In the genomic region with DNA sequence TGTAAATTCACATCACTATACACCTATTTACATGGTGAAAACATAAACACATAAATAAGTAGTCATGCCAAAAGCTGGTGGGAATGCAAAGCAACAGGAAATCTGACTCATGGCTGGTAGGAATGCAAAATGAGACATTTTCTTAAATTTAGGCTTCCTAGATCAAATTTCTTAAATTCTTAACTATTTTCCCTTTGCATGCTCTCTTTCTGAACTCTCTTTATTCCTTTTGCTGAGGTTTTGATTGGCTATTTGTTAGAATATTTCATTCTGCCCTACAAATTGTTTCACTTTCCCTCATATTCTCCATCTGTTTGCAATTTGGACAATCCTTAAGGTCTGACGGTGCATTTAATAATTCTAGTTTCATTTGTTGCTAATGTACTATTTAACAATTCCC, we compare ENCODE assay signal across 17 cellular contexts.
DNase-seq lines count a peak whose midpoint lies in the region; ATAC-seq, FAIRE-seq and TF ChIP-seq lines count a peak whose summit lies in the region.
"Had no signal": no experiment of that assay in that cellular context is flagged by ENCODE, and none has a peak within 500 bp of the region (broad histone marks: within the 10 kb centered on the region; RNA-seq: fewer than 3 reads in every experiment).

No MANE protein-coding gene starts in this region.

- H3K36me3 ChIP-seq in SJSA1 (no peaks in the 10 kb centered on the region), mesodermal cell (ENCODE audit: control insufficient read depth, insufficient read depth, low read length) (no peaks in the 10 kb centered on the region), right atrium auricular region (no peaks in the 10 kb centered on the region)
- H3K36me3 ChIP-seq: heart left ventricle had no signal

- H3K4me3 ChIP-seq in SJSA1 (no peak overlapping the region), mesodermal cell (ENCODE audit: extremely low read depth, insufficient read depth, low read length, poor library complexity, severe bottlenecking) (no peak overlapping the region), right atrium auricular region (no peak overlapping the region)
- H3K4me3 ChIP-seq: heart left ventricle, lung had no signal

- DNase-seq in AG20443 (ENCODE audit: low spot score) (peak; percentile 9), SJSA1 (ENCODE audit: low read depth in 1 of 2, low spot score in 2 of 2) (peak in 1 of 2 experiments; percentile 69), sciatic nerve (ENCODE audit: low spot score) (no peak), amygdala (lab: John Stamatoyannopoulos, UW) (no peak), right atrium auricular region (ENCODE audit: low spot score) (no peak)
- no peak for DNase-seq in NK-92 treated with Interleukin-12 subunit alpha and Interleukin-12 subunit beta, amount 100 ng/mL, for 24 hours (lab: John Stamatoyannopoulos, UW)
- DNase-seq: activated CD8-positive, alpha-beta memory T cell treated with anti-CD3 and anti-CD28 coated beads for 24 hours; COR-L47; heart left ventricle; naive thymus-derived CD8-positive, alpha-beta T cell; NCI-H187 treated with DMSO at 0.1 percent for 48 hours; NCI-H446 treated with DMSO at 0.1 percent for 48 hours; stimulated activated naive CD8-positive, alpha-beta T cell treated with anti-CD3 and anti-CD28 coated beads, Interleukin-15, amount 100 ng/mL, for 72 hours had no signal

- FAIRE-seq in endometrium (lab: Jason Lieb, UNC), result peak; percentile 31

- H3K9me3 ChIP-seq in SJSA1 (replicated peaks), result no peaks in the 10 kb centered on the region
- H3K9me3 ChIP-seq in mesodermal cell (ENCODE audit: control insufficient read depth, low read length), result no peaks in the 10 kb centered on the region
- H3K9me3 ChIP-seq in right atrium auricular region, result no peaks in the 10 kb centered on the region
- H3K9me3 ChIP-seq: heart left ventricle had no signal

- ATAC-seq in sciatic nerve, result no peak
- ATAC-seq: activated CD4-positive, CD25-positive, alpha-beta regulatory T cell treated with anti-CD3 and anti-CD28 coated beads, Interleukin-2, amount 50 U/mL, for 24 hours; heart left ventricle; naive thymus-derived CD8-positive, alpha-beta T cell; stimulated activated naive CD8-positive, alpha-beta T cell treated with anti-CD3 and anti-CD28 coated beads, Interleukin-15, amount 100 ng/mL, for 72 hours had no signal

- no CpG with 5 or more reads among the region's 1 CpG for WGBS in mesodermal cell (ENCODE audit: insufficient coverage in 2 of 2), 2 experiments

- intact Hi-C loops in sciatic nerve (cut with DNase I), result no loop called here

- H3K27ac ChIP-seq in SJSA1 (peak overlapping the region; percentile 76), mesodermal cell (ENCODE audit: low read depth, low read length, severe bottlenecking) (peak overlapping the region; percentile 65), right atrium auricular region (no peak overlapping the region)
- H3K27ac ChIP-seq: heart left ventricle had no signal

- H3K4me1 ChIP-seq in SJSA1 (replicated peaks) (peaks cover 11% of the 10 kb centered on the region; the same call in 1 of the 2 replicates), mesodermal cell (ENCODE audit: control insufficient read depth, insufficient read depth, low read length, poor library complexity, severe bottlenecking) (peaks cover 8% of the 10 kb centered on the region), right atrium auricular region (no peaks in the 10 kb centered on the region)
- H3K4me1 ChIP-seq: heart left ventricle had no signal

- H3K27me3 ChIP-seq in SJSA1 (replicated peaks) (no peaks in the 10 kb centered on the region), right atrium auricular region (no peaks in the 10 kb centered on the region)
- H3K27me3 ChIP-seq: heart left ventricle had no signal

- TF ChIP-seq CTCF in right atrium auricular region (IDR thresholded peaks at IDR 0.05), result no peak

Comparison
In these comparisons a context has a peak if more than half of its experiments do, and no peak if none do; other contexts are left out.
1. H3K27ac ChIP-seq: peak in SJSA1 (single experiment) and mesodermal cell (single experiment); none in right atrium auricular region (0 of 2).